In the genomic region with DNA sequence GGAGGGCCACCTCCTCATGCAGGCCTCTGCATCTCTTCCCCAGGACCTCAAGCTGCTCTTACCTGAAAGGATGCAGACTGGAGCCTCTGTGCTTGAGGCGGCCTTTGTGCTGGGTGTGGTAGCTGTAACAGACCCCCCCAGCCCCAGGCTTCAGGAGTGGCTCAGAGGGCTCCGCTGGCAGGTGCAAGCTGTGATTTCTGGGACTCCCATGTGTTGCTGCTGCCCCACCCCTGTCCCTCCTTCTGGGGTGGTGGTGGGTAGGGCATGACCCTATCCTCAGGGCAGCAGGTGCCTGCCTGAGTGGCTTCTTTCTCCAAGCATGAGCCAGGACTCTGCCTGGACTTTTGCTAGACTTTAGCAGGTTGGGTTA, we compare ENCODE assay signal across 12 cellular contexts.
DNase-seq lines count a peak whose midpoint lies in the region; ATAC-seq and TF ChIP-seq lines count a peak whose summit lies in the region.
"Had no signal": no experiment of that assay in that cellular context is flagged by ENCODE, and none has a peak within 500 bp of the region (broad histone marks: within the 10 kb centered on the region; RNA-seq: fewer than 3 reads in every experiment).

No MANE protein-coding gene starts in this region.

- DNase-seq in heart right ventricle = no peak
- DNase-seq in cardiac septum (ENCODE audit: low spot score) = no peak
- no peak for DNase-seq in SK-N-MC (ENCODE audit: low read depth, low spot score)
- no peak for DNase-seq in lung (ENCODE audit: low spot score)
- no peak for DNase-seq in uterus
- DNase-seq in HAP-1 (ENCODE audit: low spot score in 2 of 2) = no peak
- DNase-seq in putamen (ENCODE audit: low spot score) = no peak
- DNase-seq in stimulated activated CD4-positive, alpha-beta T cell treated with anti-CD3 and anti-CD28 coated beads, Interleukin-2, amount 100 ng/mL, for 24 hours = no peak

- in situ Hi-C loops in HAP-1 (cut with MboI; ENCODE audit: low sequenced_read_pairs) = no loop called here

- intact Hi-C loops in heart right ventricle (cut with DNase I) (loop anchor here in 6 of 10 donors (2.0 to 5.0 kb wide), 3 partner anchors 118 to 958 kb away; no protein-coding TSS in a partner anchor), cardiac septum (cut with DNase I) (no loop called here), uterus (cut with DNase I; ENCODE audit: low total_unique reads) (loop anchor here (5.0 kb wide), 1 partner anchor 958 kb away; no protein-coding TSS in a partner anchor)

- H3K4me3 ChIP-seq in heart right ventricle (no peak overlapping the region), SK-N-MC (no peak overlapping the region), lung (no peak overlapping the region), uterus (no peak overlapping the region), HAP-1 (no peak overlapping the region)
- H3K4me3 ChIP-seq: cardiac muscle cell, SJCRH30, spleen, thoracic aorta had no signal

- TF ChIP-seq CTCF in heart right ventricle (IDR thresholded peaks at IDR 0.05) = peak in 3 of 9 donors; percentile 9 to 15 (median 14)
- no peak for TF ChIP-seq CTCF in lung (IDR thresholded peaks at IDR 0.05; ENCODE audit: control extremely low read depth, extremely low read depth)
- TF ChIP-seq CTCF in uterus (IDR thresholded peaks at IDR 0.05) = no peak

- H3K9ac ChIP-seq in SK-N-MC (ENCODE audit: insufficient read length) = peak overlapping the region; percentile 25

- H3K27ac ChIP-seq in heart right ventricle (no peak overlapping the region), SK-N-MC (no peak overlapping the region), lung (ENCODE audit: low read depth in 1 of 2, low read length in 1 of 2) (no peak overlapping the region), uterus (peak overlapping the region; percentile 46 to 55)
- H3K27ac ChIP-seq: cardiac muscle cell, SJCRH30, spleen, thoracic aorta had no signal

- H3K9me3 ChIP-seq in heart right ventricle (no peaks in the 10 kb centered on the region), SK-N-MC (ENCODE audit: low read depth, low read length) (no peaks in the 10 kb centered on the region), lung (ENCODE audit: control insufficient read depth in 2 of 2, insufficient read depth in 1 of 2, low read length in 1 of 2) (no peaks in the 10 kb centered on the region), uterus (no peaks in the 10 kb centered on the region), HAP-1 (no peaks in the 10 kb centered on the region)
- H3K9me3 ChIP-seq: SJCRH30, spleen, thoracic aorta had no signal

- H3K4me1 ChIP-seq in heart right ventricle = peaks cover 3 to 24% (median 10%) of the 10 kb centered on the region in 9 donors
- no peaks in the 10 kb centered on the region for H3K4me1 ChIP-seq in lung (ENCODE audit: control insufficient read depth in 2 of 2, insufficient read depth in 2 of 2, low read length in 2 of 2)
- H3K4me1 ChIP-seq in uterus = no peaks in the 10 kb centered on the region
- no peaks in the 10 kb centered on the region for H3K4me1 ChIP-seq in HAP-1
- H3K4me1 ChIP-seq: SJCRH30 had no signal

- 95 to 96% methylated on average over 2 of the region's 2 CpGs for WGBS in heart right ventricle, 2 donors
- WGBS in lung, 2 donors = 85 to 87% methylated on average over 2 of the region's 2 CpGs

- H3K36me3 ChIP-seq in heart right ventricle = peaks cover 0 to 73% (median 0%) of the 10 kb centered on the region in 9 donors
- no peaks in the 10 kb centered on the region for H3K36me3 ChIP-seq in SK-N-MC (ENCODE audit: insufficient read depth, low read length)
- peaks cover 4 to 6% of the 10 kb centered on the region in 2 donors for H3K36me3 ChIP-seq in lung (ENCODE audit: control insufficient read depth in 2 of 2, insufficient read depth in 2 of 2, low read length in 2 of 2)
- H3K36me3 ChIP-seq in uterus = no peaks in the 10 kb centered on the region
- H3K36me3 ChIP-seq in HAP-1 (replicated peaks) = no peaks in the 10 kb centered on the region
- H3K36me3 ChIP-seq: cardiac muscle cell had no signal

- ATAC-seq in heart right ventricle = peak in 6 of 8 donors; percentile 2 to 14 (median 4)
- ATAC-seq in lung (ENCODE audit: insufficient read depth, low FRiP score) = peak; percentile 11

- H3K27me3 ChIP-seq in heart right ventricle (no peaks in the 10 kb centered on the region), lung (ENCODE audit: control insufficient read depth, insufficient read depth) (no peaks in the 10 kb centered on the region), uterus (no peaks in the 10 kb centered on the region), HAP-1 (ENCODE audit: low read depth) (no peaks in the 10 kb centered on the region)
- H3K27me3 ChIP-seq: cardiac muscle cell, SJCRH30, spleen had no signal

- no peak for TF ChIP-seq POLR2A in uterus (IDR thresholded peaks at IDR 0.05)

Comparison
In these comparisons a context has a peak if more than half of its experiments do, and no peak if none do; other contexts are left out.
1. H3K27ac ChIP-seq: peak in uterus (2 of 2); none in heart right ventricle (0 of 10), SK-N-MC (single experiment) and lung (0 of 2).